18 cellular contexts compared by ENCODE assay signal in the genomic region with DNA sequence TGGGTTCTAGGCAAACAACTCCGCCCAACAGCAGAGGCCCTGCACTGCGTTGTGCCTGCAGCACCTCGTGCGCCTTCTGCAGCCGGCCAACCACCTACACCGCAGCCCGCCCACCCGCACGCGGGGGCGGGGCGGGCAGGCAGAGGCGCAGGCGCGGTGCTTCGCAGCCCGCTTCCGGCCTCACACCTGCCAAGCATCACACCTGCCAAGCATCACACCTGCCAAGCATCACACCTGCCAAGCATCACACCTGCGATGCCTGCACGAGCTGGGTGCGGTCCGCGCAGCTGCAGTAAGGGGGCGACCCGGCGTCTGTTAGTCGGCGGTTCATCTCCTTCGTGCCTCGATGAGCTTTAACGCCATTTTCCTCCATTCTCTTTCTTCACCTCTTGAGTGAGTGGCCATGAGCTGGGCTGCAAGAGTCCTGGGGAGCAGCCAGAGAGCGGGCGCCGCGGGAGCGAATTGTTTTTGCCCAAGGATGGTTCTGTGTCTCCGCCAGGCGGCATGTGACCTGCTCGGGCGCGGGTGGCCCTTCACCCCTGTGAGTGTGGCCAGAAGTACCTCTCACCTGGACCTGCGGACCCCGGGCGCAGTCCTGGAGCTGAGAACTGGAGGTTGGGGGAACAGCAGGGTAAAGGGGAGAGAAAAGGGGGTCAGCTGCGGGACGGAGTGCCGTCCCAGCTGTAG. TPM values are rescaled to one million over a fixed set of nuclear protein-coding genes. Genes with fewer than 3 reads are reported as not detected.
A peak's percentile ranks its signal among the peaks of the same experiment; 100 is the strongest.
DNase-seq lines count a peak whose midpoint lies in the region; ATAC-seq and TF ChIP-seq lines count a peak whose summit lies in the region.
"Had no signal": no experiment of that assay in that cellular context is flagged by ENCODE, and none has a peak within 500 bp of the region (broad histone marks: within the 10 kb centered on the region; RNA-seq: fewer than 3 reads in every experiment).

A gene (plus strand): TSS at position 171 of the 687 bp plus-strand sequence. CDS start 825 bp downstream, outside the sequence.

- no peak for ATAC-seq in HG03354 (IDR thresholded peaks at IDR 0.05; ENCODE audit: poor library complexity, severe bottlenecking, unreplicated experiment)

- H3K4me3 Mint-ChIP-seq in activated T-helper 1 cell treated with anti-CD3 and anti-CD28 coated beads, Interleukin-12 subunit alpha, Interleukin-12 subunit beta, Interleukin-2, Interleukin-4 antibody, amounts not matched to agents 30 ng/mL and 10 ng/mL and 1 ng/mL, durations not matched to agents 14 hours and 24 hours and 36 hours, result peak within 1 kb of the TSS; percentile 32
- H3K4me3 Mint-ChIP-seq: activated naive CD8-positive, alpha-beta T cell had no signal

- H3K4me1 ChIP-seq in prostate gland (replicated peaks) (no peaks in the 10 kb centered on the region), tibial nerve (no peaks in the 10 kb centered on the region)
- H3K4me1 ChIP-seq: esophagus muscularis mucosa, transverse colon had no signal

- H3K9me3 ChIP-seq in prostate gland, result no peaks in the 10 kb centered on the region
- H3K9me3 ChIP-seq in tibial nerve, result no peaks in the 10 kb centered on the region
- H3K9me3 ChIP-seq: esophagus muscularis mucosa, transverse colon had no signal

- DNase-seq in GM06990 (ENCODE audit: extremely low read depth, insufficient read length) (peak; percentile 20), iPS-NIHi7 (ENCODE audit: extremely low spot score) (peak; percentile 23), prostate gland (ENCODE audit: low spot score) (no peak), tibial nerve (ENCODE audit: low spot score in 2 of 2) (no peak)
- DNase-seq in activated T-helper 1 cell treated with anti-CD3 and anti-CD28 coated beads, Interleukin-12 subunit alpha, Interleukin-12 subunit beta, Interleukin-2, Interleukin-4 antibody, amounts not matched to agents 30 ng/mL and 10 ng/mL and 1 ng/mL, durations not matched to agents 14 hours and 24 hours and 36 hours (ENCODE audit: low spot score), result no peak
- DNase-seq: C1 segment of cervical spinal cord, DMS153, KBM-7, naive B cell, NCI-H1105, small intestine, transverse colon had no signal

- TF ChIP-seq CTCF in C4-2B (conservative IDR thresholded peaks at IDR 0.05), result no peak
- no peak for TF ChIP-seq CTCF in GM06990 (IDR thresholded peaks at IDR 0.05; ENCODE audit: insufficient read depth, low read length, poor library complexity, severe bottlenecking)
- no peak for TF ChIP-seq CTCF in prostate gland (IDR thresholded peaks at IDR 0.05)
- TF ChIP-seq CTCF in tibial nerve (IDR thresholded peaks at IDR 0.05), result no peak

- H3K4me3 ChIP-seq in GM06990 (replicated peaks; ENCODE audit: low read depth, low read length) (no peak within 1 kb of the TSS), prostate gland (no peak within 1 kb of the TSS), tibial nerve (no peak within 1 kb of the TSS)
- H3K4me3 ChIP-seq: esophagus muscularis mucosa, transverse colon had no signal

- H3K27me3 ChIP-seq in GM06990 (replicated peaks; ENCODE audit: control insufficient read depth, insufficient read depth, low read length) (no peaks in the 10 kb centered on the region), prostate gland (replicated peaks; ENCODE audit: insufficient read depth) (no peaks in the 10 kb centered on the region), tibial nerve (no peaks in the 10 kb centered on the region)
- H3K27me3 ChIP-seq: transverse colon had no signal

- H3K27ac ChIP-seq in C4-2B (0 out of 2 replicates have a peak within 1 kb of the TSS, but pooled peaks have one; percentile 4), prostate gland (no peak within 1 kb of the TSS), tibial nerve (no peak within 1 kb of the TSS)
- H3K27ac ChIP-seq: esophagus muscularis mucosa, transverse colon had no signal

- H3K36me3 Mint-ChIP-seq in activated T-helper 1 cell treated with anti-CD3 and anti-CD28 coated beads, Interleukin-12 subunit alpha, Interleukin-12 subunit beta, Interleukin-2, Interleukin-4 antibody, amounts not matched to agents 30 ng/mL and 10 ng/mL and 1 ng/mL, durations not matched to agents 14 hours and 24 hours and 36 hours (ENCODE audit: low read depth), result no peaks in the 10 kb centered on the region
- H3K36me3 Mint-ChIP-seq: naive B cell had no signal

- no peak within 1 kb of the TSS for H3K27ac Mint-ChIP-seq in activated T-helper 1 cell treated with anti-CD3 and anti-CD28 coated beads, Interleukin-12 subunit alpha, Interleukin-12 subunit beta, Interleukin-2, Interleukin-4 antibody, amounts not matched to agents 30 ng/mL and 10 ng/mL and 1 ng/mL, durations not matched to agents 14 hours and 24 hours and 36 hours
- H3K27ac Mint-ChIP-seq: activated naive CD8-positive, alpha-beta T cell had no signal

- intact Hi-C loops in activated T-helper 1 cell treated with anti-CD3 and anti-CD28 coated beads, Interleukin-12 subunit alpha, Interleukin-12 subunit beta, Interleukin-2, Interleukin-4 antibody, amounts not matched to agents 30 ng/mL and 10 ng/mL and 1 ng/mL, durations not matched to agents 14 hours and 24 hours and 36 hours (cut with micrococcal nuclease), result no loop called here
- intact Hi-C loops in prostate gland (cut with DNase I), result no loop called here

- WGBS in prostate gland, result 68% methylated on average over 47 of the region's 47 CpGs
- WGBS in tibial nerve, 2 donors, result 75 to 78% methylated on average over 47 of the region's 47 CpGs

- peaks cover 11% of the 10 kb centered on the region for H3K27me3 Mint-ChIP-seq in activated T-helper 1 cell treated with anti-CD3 and anti-CD28 coated beads, Interleukin-12 subunit alpha, Interleukin-12 subunit beta, Interleukin-2, Interleukin-4 antibody, amounts not matched to agents 30 ng/mL and 10 ng/mL and 1 ng/mL, durations not matched to agents 14 hours and 24 hours and 36 hours (ENCODE audit: insufficient read depth)

- no peaks in the 10 kb centered on the region for H3K9me3 Mint-ChIP-seq in activated T-helper 1 cell treated with anti-CD3 and anti-CD28 coated beads, Interleukin-12 subunit alpha, Interleukin-12 subunit beta, Interleukin-2, Interleukin-4 antibody, amounts not matched to agents 30 ng/mL and 10 ng/mL and 1 ng/mL, durations not matched to agents 14 hours and 24 hours and 36 hours

- TF ChIP-seq POLR2A in prostate gland (IDR thresholded peaks at IDR 0.05), result no peak
- TF ChIP-seq POLR2A in tibial nerve (IDR thresholded peaks at IDR 0.05), result no peak

- no peaks in the 10 kb centered on the region for H3K36me3 ChIP-seq in GM06990 (ENCODE audit: control insufficient read depth, insufficient read depth, low read length)
- H3K36me3 ChIP-seq in prostate gland, result no peaks in the 10 kb centered on the region
- H3K36me3 ChIP-seq in tibial nerve, result no peaks in the 10 kb centered on the region
- H3K36me3 ChIP-seq: esophagus muscularis mucosa, transverse colon had no signal

- peaks cover 6% of the 10 kb centered on the region for H3K4me1 Mint-ChIP-seq in activated T-helper 1 cell treated with anti-CD3 and anti-CD28 coated beads, Interleukin-12 subunit alpha, Interleukin-12 subunit beta, Interleukin-2, Interleukin-4 antibody, amounts not matched to agents 30 ng/mL and 10 ng/mL and 1 ng/mL, durations not matched to agents 14 hours and 24 hours and 36 hours (ENCODE audit: low read depth)

- no peak for TF ChIP-seq EP300 in tibial nerve (IDR thresholded peaks at IDR 0.05)

RNA-seq across cellular contexts. Expression of the gene that starts here (rescaled TPM):
- not detected in 2 replicates for total RNA-seq in activated T-helper 1 cell treated with anti-CD3 and anti-CD28 coated beads, Interleukin-12 subunit alpha, Interleukin-12 subunit beta, Interleukin-2, Interleukin-4 antibody, amounts not matched to agents 30 ng/mL and 10 ng/mL and 1 ng/mL, durations not matched to agents 14 hours and 24 hours and 36 hours
- under 1 TPM in 1 of 2 donors, not detected in 1; 0.23 TPM for total RNA-seq in prostate gland
- total RNA-seq in tibial nerve, result not detected
- total RNA-seq: dermis microvascular lymphatic vessel endothelial cell, esophagus muscularis mucosa, lung microvascular endothelial cell, transverse colon had no signal

Comparison
In these comparisons a context has a peak if more than half of its experiments do, and no peak if none do; other contexts are left out.
1. DNase-seq: peak in GM06990 (single experiment) and iPS-NIHi7 (single experiment); none in activated T-helper 1 cell treated with anti-CD3 and anti-CD28 coated beads, Interleukin-12 subunit alpha, Interleukin-12 subunit beta, Interleukin-2, Interleukin-4 antibody, amounts not matched to agents 30 ng/mL and 10 ng/mL and 1 ng/mL, durations not matched to agents 14 hours and 24 hours and 36 hours (single experiment), prostate gland (single experiment) and tibial nerve (0 of 2).